Comparison of ENCODE assay signal across 8 cellular contexts in genomic region chr1:153958961-153959260, GRCh38. TPM values are rescaled to one million over a fixed set of nuclear protein-coding genes. Genes with fewer than 3 reads are reported as not detected.
DNase-seq lines count a peak whose midpoint lies in the region; ATAC-seq and TF ChIP-seq lines count a peak whose summit lies in the region.

No MANE protein-coding gene starts in this region.

- H3K36me3 Mint-ChIP-seq in brain: peaks cover 15% of the 10 kb centered on the region

- H3K4me3 Mint-ChIP-seq in brain: peak overlapping the region; percentile 96 to 99 (median 97)

- H3K36me3 ChIP-seq in mucosa of stomach (ENCODE audit: control insufficient read depth, insufficient read depth, low read length): no peaks in the 10 kb centered on the region

- H3K4me3 ChIP-seq in mucosa of stomach (ENCODE audit: low read length): peak overlapping the region; percentile 53

- DNase-seq in germinal center (ENCODE audit: low spot score): no peak
- no peak for DNase-seq in DMS53 treated with DMSO at 0.1 percent for 48 hours (lab: John Stamatoyannopoulos, UW; ENCODE audit: unreplicated experiment)

- peaks cover 38% of the 10 kb centered on the region for H3K4me1 ChIP-seq in mucosa of stomach (ENCODE audit: control insufficient read depth, insufficient read depth, low read length)

- ATAC-seq in HG03439 (IDR thresholded peaks at IDR 0.05; ENCODE audit: unreplicated experiment) (peak; percentile 3), GM19351 (IDR thresholded peaks at IDR 0.05; ENCODE audit: unreplicated experiment) (no peak), GM21390 (IDR thresholded peaks at IDR 0.05; ENCODE audit: unreplicated experiment) (no peak)

- H3K9ac ChIP-seq in mucosa of stomach (ENCODE audit: low read length): no peak overlapping the region

- H3K27ac ChIP-seq in 22Rv1: peak overlapping the region; percentile 100

- H3K4me1 Mint-ChIP-seq in brain: peaks cover 70% of the 10 kb centered on the region

- no peaks in the 10 kb centered on the region for H3K9me3 Mint-ChIP-seq in brain

- no peaks in the 10 kb centered on the region for H3K9me3 ChIP-seq in mucosa of stomach (ENCODE audit: control insufficient read depth, low read length)

- TF ChIP-seq CTCF in 22Rv1 (IDR thresholded peaks at IDR 0.05) (no peak), brain (conservative IDR thresholded peaks at IDR 0.05) (no peak)

- peak overlapping the region; percentile 70 to 91 (median 86) for H3K27ac Mint-ChIP-seq in brain

- H3K27me3 ChIP-seq in mucosa of stomach (ENCODE audit: control insufficient read depth, insufficient read depth, low read length): no peaks in the 10 kb centered on the region

- peaks cover 6% of the 10 kb centered on the region for H3K27me3 Mint-ChIP-seq in brain

RNA-seq across cellular contexts. Expression of gene CRTC2, which starts 0.5 kb away (rescaled TPM):
- 39.3 TPM for polyA plus RNA-seq in brain (ENCODE audit: insufficient read depth, low read depth, low replicate concordance)

RNA-seq across cellular contexts. Expression of gene SLC39A1, which starts 4.4 kb away (rescaled TPM):
- 52.2 TPM for polyA plus RNA-seq in brain (ENCODE audit: insufficient read depth, low read depth, low replicate concordance)

RNA-seq across cellular contexts. Expression of gene CREB3L4, which starts 8.8 kb away (rescaled TPM):
- 44.9 TPM for polyA plus RNA-seq in brain (ENCODE audit: insufficient read depth, low read depth, low replicate concordance)

RNA-seq across cellular contexts. Expression of gene DENND4B, which starts 12.4 kb away (rescaled TPM):
- polyA plus RNA-seq in brain (ENCODE audit: insufficient read depth, low read depth, low replicate concordance): 27.6 TPM

RNA-seq across cellular contexts. Expression of gene JTB, which starts 18.6 kb away (rescaled TPM):
- polyA plus RNA-seq in brain (ENCODE audit: insufficient read depth, low read depth, low replicate concordance): 133 TPM
